34 cellular contexts compared by ENCODE assay signal in genomic region chr16:9381399-9381798, GRCh38.
"Had no signal": no experiment of that assay in that cellular context is flagged by ENCODE, and none has a peak within 500 bp of the region (broad histone marks: within the 10 kb centered on the region; RNA-seq: fewer than 3 reads in every experiment).

No MANE protein-coding gene starts in this region.

- DNase-seq: Karpas-422, Kasumi-1, KG1, MG63, MM.1S, NCI-H1048, NCI-H1092, NCI-H1092 treated with DMSO at 0.1 percent for 48 hours, NCI-H1105, NCI-H1105 treated with DMSO at 0.1 percent for 48 hours, NCI-H1417, NCI-H1417 treated with DMSO at 0.1 percent for 48 hours, NCI-H1436, NCI-H1436 treated with DMSO at 0.1 percent for 48 hours, NCI-H146, NCI-H1694, NCI-H1694 treated with DMSO at 0.1 percent for 48 hours, NCI-H187, NCI-H187 treated with DMSO at 0.1 percent for 48 hours, NCI-H1930, NCI-H2029, NCI-H2029 treated with DMSO at 0.1 percent for 48 hours, NCI-H2081, NCI-H2081 treated with DMSO at 0.1 percent for 48 hours, NCI-H2107, NCI-H2171, NCI-H2171 treated with DMSO at 0.1 percent for 48 hours, NCI-H2227 treated with DMSO at 0.1 percent for 48 hours, NCI-H226, NCI-H345, NCI-H446, NCI-H446 treated with DMSO at 0.1 percent for 48 hours, NCI-H510A treated with DMSO at 0.1 percent for 48 hours had no signal

- H3K27ac ChIP-seq: KMS-11 had no signal
